ENCODE assay signal across 11 cellular contexts in genomic region chr1:205512059-205513045, GRCh38. TPM values are rescaled to one million over a fixed set of nuclear protein-coding genes. Genes with fewer than 3 reads are reported as not detected.
DNase-seq lines count a peak whose midpoint lies in the region; ATAC-seq lines count a peak whose summit lies in the region.
"Had no signal": no experiment of that assay in that cellular context is flagged by ENCODE, and none has a peak within 500 bp of the region (broad histone marks: within the 10 kb centered on the region; RNA-seq: fewer than 3 reads in every experiment).

No MANE protein-coding gene starts in this region.

- H2BK12ac ChIP-seq in trophoblast cell (ENCODE audit: low read length), result no peak overlapping the region

- in situ Hi-C loops in HAP-1 (cut with MboI; ENCODE audit: low sequenced_read_pairs), result no loop called here

- H3K79me1 ChIP-seq in trophoblast cell (ENCODE audit: low read length), result peaks cover 14% of the 10 kb centered on the region

- H3K36me3 ChIP-seq in trophoblast cell (ENCODE audit: control insufficient read depth in 1 of 2, insufficient read depth in 2 of 2, low read length in 2 of 2) (no peaks in the 10 kb centered on the region), HAP-1 (replicated peaks) (no peaks in the 10 kb centered on the region)

- H3K4ac ChIP-seq in trophoblast cell (ENCODE audit: low read depth, low read length), result no peak overlapping the region

- ATAC-seq in left ventricle myocardium superior (peak; percentile 58), GM18519 (IDR thresholded peaks at IDR 0.05; ENCODE audit: low FRiP score, unreplicated experiment) (no peak), HG02938 (IDR thresholded peaks at IDR 0.05; ENCODE audit: unreplicated experiment) (no peak)

- H2BK120ac ChIP-seq in trophoblast cell (ENCODE audit: insufficient read depth, low read length, poor library complexity), result no peak overlapping the region

- H3K18ac ChIP-seq in trophoblast cell (ENCODE audit: low read length), result peak overlapping the region; percentile 64

- H2AK5ac ChIP-seq in trophoblast cell (ENCODE audit: low read length), result no peak overlapping the region

- no peak overlapping the region for H3K9ac ChIP-seq in trophoblast cell (ENCODE audit: low read length)

- DNase-seq in EL, result peak; percentile 68
- DNase-seq in UCSD-AML1 (lab: John Stamatoyannopoulos, UW; ENCODE audit: unreplicated experiment), result peak; percentile 35
- peak; percentile 70 for DNase-seq in left ventricle myocardium superior
- DNase-seq in trophoblast cell, result peak in 1 of 2 donors; percentile 17
- DNase-seq in SHP77 treated with DMSO at 0.1 percent for 48 hours (lab: John Stamatoyannopoulos, UW), result no peak
- no peak for DNase-seq in HAP-1 (ENCODE audit: low spot score in 2 of 2)
- DNase-seq: activated B cell treated with CpG ODN at 0.5 μM for 24 hours; CD4-positive, alpha-beta memory T cell; effector CD4-positive, alpha-beta T cell had no signal

- WGBS in trophoblast cell (ENCODE audit: extremely low coverage, insufficient coverage, insufficient read length), result no CpG with 5 or more reads among the region's 13 CpGs

- no peak overlapping the region for H2AFZ ChIP-seq in trophoblast cell (ENCODE audit: insufficient read depth, low read length, poor library complexity)

- no peak overlapping the region for H4K8ac ChIP-seq in trophoblast cell (ENCODE audit: low read depth, low read length)

- no peak overlapping the region for H4K12ac ChIP-seq in trophoblast cell (ENCODE audit: low read depth, low read length)

- H3K27ac ChIP-seq in trophoblast cell (ENCODE audit: low read depth, low read length), result no peak overlapping the region

- H3K9me3 ChIP-seq in trophoblast cell (ENCODE audit: insufficient read depth, low read depth, low read length) (no peaks in the 10 kb centered on the region), HAP-1 (no peaks in the 10 kb centered on the region)

- intact Hi-C loops in left ventricle myocardium superior (cut with micrococcal nuclease), result no loop called here

- peak overlapping the region; percentile 12 for H3K14ac ChIP-seq in trophoblast cell (ENCODE audit: low read length)

- peaks cover 41 to 42% of the 10 kb centered on the region in 2 experiments for H3K4me1 ChIP-seq in trophoblast cell (ENCODE audit: control insufficient read depth in 1 of 2, insufficient read depth in 2 of 2, low read length in 2 of 2)
- no peaks in the 10 kb centered on the region for H3K4me1 ChIP-seq in HAP-1

- H3K27me3 ChIP-seq in trophoblast cell (ENCODE audit: insufficient read depth, low read length) (no peaks in the 10 kb centered on the region), HAP-1 (ENCODE audit: low read depth) (no peaks in the 10 kb centered on the region)

- no peak overlapping the region for H4K91ac ChIP-seq in trophoblast cell (ENCODE audit: low read depth, low read length)

- H2BK5ac ChIP-seq in trophoblast cell (ENCODE audit: low read depth, low read length, poor library complexity), result no peak overlapping the region

- no peaks in the 10 kb centered on the region for H3K79me2 ChIP-seq in trophoblast cell (ENCODE audit: control insufficient read depth, insufficient read depth, low read length, poor library complexity)

- no peak overlapping the region for H3K23ac ChIP-seq in trophoblast cell (ENCODE audit: low read length)

- H3K4me3 ChIP-seq in trophoblast cell (ENCODE audit: low read depth, low read length) (no peak overlapping the region), HAP-1 (no peak overlapping the region)

- H3K4me2 ChIP-seq in trophoblast cell (ENCODE audit: low read length), result no peak overlapping the region

RNA-seq across cellular contexts. Expression of gene CDK18, which starts 7.9 kb away (rescaled TPM):
- total RNA-seq in left ventricle myocardium superior, result 209 TPM
- 22.8 and 24.6 TPM in 2 replicates for polyA plus RNA-seq in trophoblast cell (2013)

RNA-seq across cellular contexts. Expression of gene BLACAT1, which starts 56.5 kb away (rescaled TPM):
- not detected for total RNA-seq in left ventricle myocardium superior
- 2.8 TPM in 2 replicates for polyA plus RNA-seq in trophoblast cell (2013)
- polyA plus RNA-seq: CD4-positive, alpha-beta memory T cell had no signal

Comparison
In these comparisons a context has a peak if more than half of its experiments do, and no peak if none do; other contexts are left out.
1. DNase-seq: peak in EL (single experiment), UCSD-AML1 (single experiment) and left ventricle myocardium superior (single experiment); none in SHP77 treated with DMSO at 0.1 percent for 48 hours (single experiment) and HAP-1 (0 of 2).